15 cellular contexts compared by ENCODE assay signal in the genomic region with DNA sequence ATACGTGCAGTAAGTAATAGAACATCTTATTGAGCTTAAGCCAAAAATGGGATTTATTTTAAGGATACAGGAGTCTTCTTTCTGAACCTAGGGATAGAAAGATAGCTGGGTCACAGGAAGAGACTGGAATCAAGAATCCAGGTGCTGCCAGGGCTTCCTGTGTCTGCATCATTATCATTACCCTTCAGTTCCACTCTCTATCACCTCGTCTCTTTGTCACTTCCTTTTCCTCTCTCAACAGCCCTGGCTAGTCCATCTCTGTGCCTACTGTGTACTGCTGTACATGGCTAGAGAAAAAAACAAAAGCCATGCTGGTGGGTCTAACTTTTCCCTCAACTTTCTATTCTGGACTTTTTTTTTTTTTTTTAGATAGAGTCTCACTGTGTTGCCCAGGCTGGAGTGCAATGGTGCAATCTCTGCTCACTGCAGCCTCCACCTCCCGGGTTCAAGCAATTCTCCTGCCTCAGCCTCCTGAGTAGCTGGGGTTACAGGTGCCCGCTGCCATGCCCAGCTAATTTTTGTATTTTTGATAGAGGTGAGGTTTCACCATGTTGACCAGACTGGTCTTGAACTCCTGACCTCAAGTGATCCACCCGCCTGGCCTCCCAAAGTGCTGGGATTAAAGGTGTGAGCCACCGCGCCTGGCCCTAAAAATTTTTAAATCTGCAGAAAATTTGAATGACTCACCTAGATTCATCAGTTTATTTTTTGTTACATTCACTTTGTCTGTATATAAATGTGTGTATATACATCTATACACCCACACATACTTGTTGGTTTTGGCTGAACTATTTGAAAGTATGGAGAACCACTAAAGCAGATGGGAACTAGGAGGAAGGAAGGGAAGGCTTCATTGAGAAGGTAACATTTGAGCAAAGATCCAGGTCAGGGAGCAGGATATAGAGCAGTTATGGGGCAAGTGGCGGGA. TPM values are rescaled to one million over a fixed set of nuclear protein-coding genes. Genes with fewer than 3 reads are reported as not detected.
DNase-seq lines count a peak whose midpoint lies in the region; ATAC-seq, FAIRE-seq and TF ChIP-seq lines count a peak whose summit lies in the region.
"Had no signal": no experiment of that assay in that cellular context is flagged by ENCODE, and none has a peak within 500 bp of the region (broad histone marks: within the 10 kb centered on the region; RNA-seq: fewer than 3 reads in every experiment).

No MANE protein-coding gene starts in this region.

- H2BK20ac ChIP-seq in IMR-90 (ENCODE audit: low read depth, low read length), result peak overlapping the region; percentile 70; the same call in 1 of the 2 replicates

- peak overlapping the region; percentile 8 for H3K4me3 Mint-ChIP-seq in glutamatergic neuron (ENCODE audit: unreplicated experiment)
- no peak overlapping the region for H3K4me3 Mint-ChIP-seq in stimulated activated effector memory CD8-positive, alpha-beta T cell treated with anti-CD3 and anti-CD28 coated beads, Interleukin-12 subunit alpha, Interleukin-12 subunit beta, amount 100 ng/mL, for 72 hours
- H3K4me3 Mint-ChIP-seq: activated T-cell treated with anti-CD3 and anti-CD28 coated beads, Interleukin-2, amount 50 U/mL, for 24 hours had no signal

- H3K9ac ChIP-seq in IMR-90 (ENCODE audit: low read depth, low read length), result no peak overlapping the region
- H3K9ac ChIP-seq: KMS-11 had no signal

- no peak overlapping the region for H3K4me3 ChIP-seq in IMR-90 (ENCODE audit: insufficient read depth, low read depth, low read length)

- H3K4ac ChIP-seq in IMR-90 (ENCODE audit: low read depth, low read length), result peak overlapping the region; percentile 63

- dilution Hi-C loops in IMR-90 (cut with HindIII; ENCODE audit: low sequenced_read_pairs, unreplicated experiment), result no loop called here

- DNase-seq in IMR-90 (peak; percentile 73), glutamatergic neuron (no peak), HuH-7 (ENCODE audit: low spot score) (no peak), RCC 7860 (ENCODE audit: low spot score) (no peak), NCI-H1436 (lab: John Stamatoyannopoulos, UW) (no peak)
- no peak for DNase-seq in stimulated activated effector memory CD8-positive, alpha-beta T cell treated with anti-CD3 and anti-CD28 coated beads, Interleukin-12 subunit alpha, Interleukin-12 subunit beta, amount 100 ng/mL, for 72 hours (ENCODE audit: low spot score in 2 of 2)
- DNase-seq: activated T-cell treated with anti-CD3 and anti-CD28 coated beads, Interleukin-2, amount 50 U/mL, for 24 hours; GOT3; kidney; NCI-H2171 treated with DMSO at 0.1 percent for 48 hours; stimulated activated naive CD4-positive, alpha-beta T cell had no signal

- TF ChIP-seq RAD21 in IMR-90 (IDR thresholded peaks at IDR 0.05; ENCODE audit: low read length), result no peak

- H3K23ac ChIP-seq in IMR-90 (ENCODE audit: low read depth, low read length), result no peak overlapping the region

- no peaks in the 10 kb centered on the region for H3K36me3 ChIP-seq in IMR-90 (ENCODE audit: control insufficient read depth, insufficient read depth, low read length)

- H3K27ac ChIP-seq in IMR-90 (ENCODE audit: insufficient read depth, low read length) (peak overlapping the region; percentile 36; the same call in 1 of the 2 replicates), angular gyrus (ENCODE audit: low read depth, low read length) (peak overlapping the region; percentile 80)
- H3K27ac ChIP-seq: KMS-11, VCaP had no signal

- H4K8ac ChIP-seq in IMR-90 (ENCODE audit: low read depth in 2 of 2, low read length in 2 of 2), result no peak overlapping the region; a peak in 1 of 4 replicates

- peaks cover 8% of the 10 kb centered on the region for H3K4me1 Mint-ChIP-seq in glutamatergic neuron (ENCODE audit: low read depth, unreplicated experiment)
- peaks cover 33% of the 10 kb centered on the region for H3K4me1 Mint-ChIP-seq in stimulated activated effector memory CD8-positive, alpha-beta T cell treated with anti-CD3 and anti-CD28 coated beads, Interleukin-12 subunit alpha, Interleukin-12 subunit beta, amount 100 ng/mL, for 72 hours

- H2AFZ ChIP-seq in IMR-90 (replicated peaks; ENCODE audit: low read length, poor library complexity), result no peak overlapping the region

- FAIRE-seq in RCC 7860 (lab: Jason Lieb, UNC), result no peak
- FAIRE-seq: kidney had no signal

- peak overlapping the region; percentile 70; the same call in 1 of the 2 replicates for H2AK5ac ChIP-seq in IMR-90 (ENCODE audit: low read depth, low read length)

- H3K18ac ChIP-seq in IMR-90 (ENCODE audit: low read depth, low read length), result peak overlapping the region; percentile 82; the same call in 1 of the 2 replicates

- TF ChIP-seq CTCF in IMR-90 (conservative IDR thresholded peaks at IDR 0.05; ENCODE audit: low read depth, low read length) (no peak), glutamatergic neuron (IDR thresholded peaks at IDR 0.05; ENCODE audit: partially characterized antibody, unreplicated experiment) (no peak)

- H2BK5ac ChIP-seq in IMR-90 (ENCODE audit: low read depth, low read length, poor library complexity, severe bottlenecking), result peak overlapping the region; percentile 22

- no peak overlapping the region for H2AK9ac ChIP-seq in IMR-90 (replicated peaks; ENCODE audit: low read depth, low read length, poor library complexity)

- TF ChIP-seq POLR2A in IMR-90 (IDR thresholded peaks at IDR 0.05; ENCODE audit: low read depth, low read length), result no peak

- CTCF ChIA-PET in IMR-90 (lab: Yijun Ruan, JAX), result no interaction called here

- no peak overlapping the region for H3K56ac ChIP-seq in IMR-90 (ENCODE audit: extremely low read depth, insufficient read depth, low read length)

- no TSS peak for BruUV-seq in IMR-90 (replicated peaks; lab: Mats Ljungman, UMichigan)

- H4K5ac ChIP-seq in IMR-90 (ENCODE audit: low read depth, low read length), result 0 out of 2 replicates have a peak overlapping the region, but pooled peaks have one; percentile 44

- no peaks in the 10 kb centered on the region for H3K36me3 Mint-ChIP-seq in glutamatergic neuron (ENCODE audit: unreplicated experiment)
- H3K36me3 Mint-ChIP-seq in stimulated activated effector memory CD8-positive, alpha-beta T cell treated with anti-CD3 and anti-CD28 coated beads, Interleukin-12 subunit alpha, Interleukin-12 subunit beta, amount 100 ng/mL, for 72 hours, result no peaks in the 10 kb centered on the region

- in situ Hi-C loops in IMR-90 (cut with MboI; ENCODE audit: low sequenced_read_pairs), result no loop called here

- no peak overlapping the region for H3K27ac Mint-ChIP-seq in glutamatergic neuron (ENCODE audit: unreplicated experiment)
- peak overlapping the region; percentile 27 for H3K27ac Mint-ChIP-seq in stimulated activated effector memory CD8-positive, alpha-beta T cell treated with anti-CD3 and anti-CD28 coated beads, Interleukin-12 subunit alpha, Interleukin-12 subunit beta, amount 100 ng/mL, for 72 hours
- H3K27ac Mint-ChIP-seq: activated T-cell treated with anti-CD3 and anti-CD28 coated beads, Interleukin-2, amount 50 U/mL, for 24 hours had no signal

- peak overlapping the region; percentile 43; the same call in 1 of the 2 replicates for H3K14ac ChIP-seq in IMR-90 (replicated peaks; ENCODE audit: low read depth, low read length)

- H3K4me1 ChIP-seq in IMR-90 (ENCODE audit: control insufficient read depth, insufficient read depth, low read length), result peaks cover 14% of the 10 kb centered on the region

- H3K27me3 ChIP-seq in IMR-90 (ENCODE audit: control insufficient read depth, insufficient read depth, low read length), result no peaks in the 10 kb centered on the region

- POLR2A ChIA-PET in IMR-90 (lab: Charles Lee; ENCODE audit: unreplicated experiment), result no interaction called here

- peaks cover 20% of the 10 kb centered on the region; the same call in 1 of the 2 replicates for H4K20me1 ChIP-seq in IMR-90 (ENCODE audit: insufficient read depth, low read length)

- ATAC-seq in IMR-90 (ENCODE audit: low read depth) (peak; percentile 50; the same call in 1 of the 2 replicates), GM19351 (IDR thresholded peaks at IDR 0.05; ENCODE audit: unreplicated experiment) (no peak)
- no peak for ATAC-seq in stimulated activated effector memory CD8-positive, alpha-beta T cell treated with anti-CD3 and anti-CD28 coated beads, Interleukin-12 subunit alpha, Interleukin-12 subunit beta, amount 100 ng/mL, for 72 hours

- H3K4me2 ChIP-seq in IMR-90 (ENCODE audit: low read depth, low read length), result peak overlapping the region; percentile 69
- H3K4me2 ChIP-seq: KMS-11 had no signal

- H3K9me1 ChIP-seq in IMR-90 (ENCODE audit: insufficient read depth, low read length), result peaks cover 11% of the 10 kb centered on the region

- H3K27me3 Mint-ChIP-seq in glutamatergic neuron (ENCODE audit: unreplicated experiment), result no peaks in the 10 kb centered on the region
- H3K27me3 Mint-ChIP-seq: activated T-cell treated with anti-CD3 and anti-CD28 coated beads, Interleukin-2, amount 50 U/mL, for 24 hours had no signal

- no peak overlapping the region; the same call in 1 of the 3 replicates for H2BK15ac ChIP-seq in IMR-90 (ENCODE audit: low read depth, low read length)

- H3K9me3 ChIP-seq in IMR-90 (ENCODE audit: control insufficient read depth, insufficient read depth, low read length), result no peaks in the 10 kb centered on the region

- H3K79me1 ChIP-seq in IMR-90 (ENCODE audit: low read depth in 1 of 2, low read length in 2 of 2), result peaks cover 40 to 75% of the 10 kb centered on the region in 2 experiments

- H4K91ac ChIP-seq in IMR-90 (ENCODE audit: insufficient read depth, low read depth, low read length), result no peak overlapping the region

- intact Hi-C loops in IMR-90 (cut with micrococcal nuclease), result no loop called here

- H3K9me3 Mint-ChIP-seq in glutamatergic neuron (ENCODE audit: unreplicated experiment), result no peaks in the 10 kb centered on the region
- no peaks in the 10 kb centered on the region for H3K9me3 Mint-ChIP-seq in stimulated activated effector memory CD8-positive, alpha-beta T cell treated with anti-CD3 and anti-CD28 coated beads, Interleukin-12 subunit alpha, Interleukin-12 subunit beta, amount 100 ng/mL, for 72 hours
- H3K9me3 Mint-ChIP-seq: activated T-cell treated with anti-CD3 and anti-CD28 coated beads, Interleukin-2, amount 50 U/mL, for 24 hours had no signal

- WGBS in IMR-90 (ENCODE audit: extremely low coverage in 2 of 2, insufficient read length in 1 of 2), 2 experiments, result 93% methylated on average over 2 of the region's 8 CpGs; no CpG with 5 or more reads in 1 of the 2 experiments

- peak overlapping the region; percentile 36 for H2BK120ac ChIP-seq in IMR-90 (ENCODE audit: low read depth, low read length)

TF ChIP-seq in IMR-90, 13 proteins besides CTCF, POLR2A, EP300 and RAD21:
- TF ChIP-seq SMC3 (IDR thresholded peaks at IDR 0.05; ENCODE audit: low read depth, low read length) (no peak), FOS (IDR thresholded peaks at IDR 0.05; ENCODE audit: low read depth, low read length) (peak; percentile 40; the same call in 1 of the 2 replicates)

RNA-seq across cellular contexts. Expression of a gene that starts 31.9 kb away (rescaled TPM):
- total RNA-seq in IMR-90 (2012; rRNA removed) (39.3 and 41.9 TPM in 2 replicates), glutamatergic neuron (ENCODE audit: unreplicated experiment) (94.1 TPM)
- polyA plus RNA-seq in IMR-90 (2012; rRNA removed), result 24.6 and 26.5 TPM in 2 replicates
- 13.6 and 17.6 TPM in 2 replicates for polyA plus RNA-seq in IMR-90 (2012; cell fraction: cytosol; rRNA removed)
- 28.2 and 61.0 TPM in 2 replicates for polyA plus RNA-seq in IMR-90 (2012; cell fraction: nucleus; rRNA removed; ENCODE audit: low replicate concordance)
